Comparison of ENCODE assay signal across 14 cellular contexts in the genomic region with DNA sequence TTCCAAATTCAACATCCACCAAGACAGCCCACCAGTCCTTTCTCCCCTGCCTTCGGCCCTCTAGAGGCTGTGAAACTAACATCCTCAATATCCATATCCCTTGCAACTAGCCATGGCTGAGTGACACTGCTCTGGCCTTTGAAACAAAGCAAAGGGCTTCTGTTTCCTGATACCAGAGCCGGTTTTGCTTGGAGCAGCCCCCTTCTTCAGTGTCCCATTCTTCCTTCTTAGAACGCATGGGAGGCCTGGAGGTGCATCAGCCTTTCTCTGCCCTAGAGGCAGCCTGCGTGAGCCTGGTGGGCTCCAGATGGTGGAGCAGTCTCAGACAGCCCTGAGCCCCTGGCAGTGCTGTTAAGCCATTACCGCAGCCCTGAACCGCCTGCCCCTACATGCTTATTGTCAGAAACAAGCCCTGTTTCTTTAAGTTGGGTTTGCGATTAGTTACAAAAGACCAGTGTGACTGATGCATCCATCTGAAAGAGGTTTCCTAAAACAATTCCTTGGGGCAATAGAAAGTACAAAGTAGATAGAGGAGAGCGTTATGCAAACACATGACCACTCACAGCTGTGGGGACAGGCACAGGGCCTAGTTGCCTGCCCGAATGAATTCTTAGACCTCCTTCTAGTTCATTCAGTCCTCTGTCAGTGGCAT.
A peak's percentile ranks its signal among the peaks of the same experiment; 100 is the strongest.
DNase-seq lines count a peak whose midpoint lies in the region; ATAC-seq and TF ChIP-seq lines count a peak whose summit lies in the region.
"Had no signal": no experiment of that assay in that cellular context is flagged by ENCODE, and none has a peak within 500 bp of the region (broad histone marks: within the 10 kb centered on the region; RNA-seq: fewer than 3 reads in every experiment).

No MANE protein-coding gene starts in this region.

- H3K9me3 ChIP-seq in RWPE2 (ENCODE audit: severe bottlenecking) (no peaks in the 10 kb centered on the region), endodermal cell (ENCODE audit: control insufficient read depth, low read length) (peaks cover 21% of the 10 kb centered on the region), subcutaneous abdominal adipose tissue (ENCODE audit: control insufficient read depth in 5 of 5, low read length in 5 of 5) (no peaks in the 10 kb centered on the region), lower lobe of right lung (no peaks in the 10 kb centered on the region)

- no peak overlapping the region for H3K27ac Mint-ChIP-seq in endodermal cell

- peaks cover 34% of the 10 kb centered on the region for H3K4me1 Mint-ChIP-seq in endodermal cell

- H3K4me1 ChIP-seq in RWPE2 (ENCODE audit: insufficient read depth, poor library complexity, severe bottlenecking), result peaks cover 12% of the 10 kb centered on the region
- H3K4me1 ChIP-seq in endodermal cell (ENCODE audit: control insufficient read depth, insufficient read depth, low read length), result peaks cover 2% of the 10 kb centered on the region
- peaks cover 0 to 14% (median 11%) of the 10 kb centered on the region in 5 donors for H3K4me1 ChIP-seq in subcutaneous abdominal adipose tissue (ENCODE audit: control insufficient read depth in 5 of 5, insufficient read depth in 5 of 5, low read length in 5 of 5)
- no peaks in the 10 kb centered on the region for H3K4me1 ChIP-seq in lower lobe of right lung

- H3K4me3 ChIP-seq in RWPE2 (ENCODE audit: severe bottlenecking) (no peak overlapping the region), endodermal cell (ENCODE audit: low read length) (no peak overlapping the region), subcutaneous abdominal adipose tissue (ENCODE audit: low read depth in 1 of 5, low read length in 5 of 5) (no peak overlapping the region), lower lobe of right lung (no peak overlapping the region)
- H3K4me3 ChIP-seq: smooth muscle cell had no signal

- peaks cover 62% of the 10 kb centered on the region for H3K36me3 Mint-ChIP-seq in endodermal cell (ENCODE audit: low read depth)

- H3K27me3 Mint-ChIP-seq in endodermal cell (ENCODE audit: insufficient read depth), result peaks cover 34% of the 10 kb centered on the region

- 89 to 92% methylated on average over 8 to 9 of the region's 9 CpGs for WGBS in endodermal cell (ENCODE audit: insufficient coverage in 1 of 2, insufficient read length in 1 of 2), 2 experiments

- H3K27ac ChIP-seq in RWPE2 (ENCODE audit: poor library complexity, severe bottlenecking) (peak overlapping the region; percentile 54), endodermal cell (ENCODE audit: low read depth, low read length) (peak overlapping the region; percentile 26), subcutaneous abdominal adipose tissue (ENCODE audit: low read depth, low read length) (peak overlapping the region; percentile 49), lower lobe of right lung (no peak overlapping the region)

- no peak overlapping the region for H3K9ac ChIP-seq in endodermal cell (ENCODE audit: extremely low read depth, low read length, poor library complexity, severe bottlenecking)
- no peak overlapping the region for H3K9ac ChIP-seq in subcutaneous abdominal adipose tissue (ENCODE audit: low read length in 5 of 5)

- no peaks in the 10 kb centered on the region for H3K27me3 ChIP-seq in RWPE2 (ENCODE audit: insufficient read depth, poor library complexity, severe bottlenecking)
- H3K27me3 ChIP-seq in endodermal cell (ENCODE audit: control insufficient read depth, insufficient read depth, low read length, poor library complexity, severe bottlenecking), result no peaks in the 10 kb centered on the region
- no peaks in the 10 kb centered on the region for H3K27me3 ChIP-seq in subcutaneous abdominal adipose tissue (ENCODE audit: control insufficient read depth in 5 of 5, insufficient read depth in 4 of 5, low read length in 5 of 5)
- no peaks in the 10 kb centered on the region for H3K27me3 ChIP-seq in lower lobe of right lung (ENCODE audit: low read depth)

- ATAC-seq in RWPE2 (ENCODE audit: low read depth), result no peak
- ATAC-seq in left cardiac atrium, result peak; percentile 36 to 48
- ATAC-seq in lower lobe of right lung, result no peak
- no peak for ATAC-seq in HG03196 (IDR thresholded peaks at IDR 0.05; ENCODE audit: unreplicated experiment)
- ATAC-seq: activated T-cell treated with anti-CD3 and anti-CD28 coated beads, Interleukin-2, amount 50 U/mL, for 4 hours had no signal

- TF ChIP-seq CTCF in RWPE2 (IDR thresholded peaks at IDR 0.05; ENCODE audit: poor library complexity, severe bottlenecking) (peak; percentile 3), endodermal cell (conservative IDR thresholded peaks at IDR 0.05) (peak; percentile 62), lower lobe of right lung (IDR thresholded peaks at IDR 0.05) (no peak)

- intact Hi-C loops in left cardiac atrium (cut with DNase I) (no loop called here), lower lobe of right lung (cut with DNase I) (no loop called here)

- no peak for DNase-seq in RWPE2 (ENCODE audit: low spot score)
- peak; percentile 63 for DNase-seq in endodermal cell
- no peak for DNase-seq in left cardiac atrium
- no peak for DNase-seq in stimulated activated CD4-positive, alpha-beta T cell treated with anti-CD3 and anti-CD28 coated beads, Interleukin-4, amount 100 ng/mL, for 1 hour
- DNase-seq in lower lobe of right lung, result no peak
- DNase-seq: activated CD4-positive, alpha-beta T cell treated with anti-CD3 and anti-CD28 coated beads for 1 hour; activated T-cell treated with anti-CD3 and anti-CD28 coated beads, Interleukin-2, amount 50 U/mL, for 4 hours; amniotic stem cell; effector CD8-positive, alpha-beta T cell; T-helper 1 cell had no signal

- peaks cover 46% of the 10 kb centered on the region for H3K36me3 ChIP-seq in RWPE2 (ENCODE audit: low read depth)
- peaks cover 32% of the 10 kb centered on the region for H3K36me3 ChIP-seq in endodermal cell (ENCODE audit: control insufficient read depth, insufficient read depth, low read length)
- peaks cover 3 to 33% (median 19%) of the 10 kb centered on the region in 5 donors for H3K36me3 ChIP-seq in subcutaneous abdominal adipose tissue (ENCODE audit: control insufficient read depth in 5 of 5, insufficient read depth in 5 of 5, low read length in 5 of 5)
- peaks cover 45% of the 10 kb centered on the region for H3K36me3 ChIP-seq in lower lobe of right lung

- H3K9me3 Mint-ChIP-seq in endodermal cell, result peaks cover 17% of the 10 kb centered on the region
- H3K9me3 Mint-ChIP-seq: activated T-cell treated with anti-CD3 and anti-CD28 coated beads, Interleukin-2, amount 50 U/mL, for 4 hours; neural crest cell had no signal

- H3K4me3 Mint-ChIP-seq in endodermal cell, result no peak overlapping the region
- H3K4me3 Mint-ChIP-seq: activated T-cell treated with anti-CD3 and anti-CD28 coated beads, Interleukin-2, amount 50 U/mL, for 4 hours; neural crest cell had no signal

Comparison
In these comparisons a context has a peak if more than half of its experiments do, and no peak if none do; other contexts are left out.
1. ATAC-seq: peak in left cardiac atrium (2 of 2); none in RWPE2 (single experiment), lower lobe of right lung (0 of 2) and HG03196 (single experiment).